Comparison of ENCODE assay signal across 16 cellular contexts in the genomic region with DNA sequence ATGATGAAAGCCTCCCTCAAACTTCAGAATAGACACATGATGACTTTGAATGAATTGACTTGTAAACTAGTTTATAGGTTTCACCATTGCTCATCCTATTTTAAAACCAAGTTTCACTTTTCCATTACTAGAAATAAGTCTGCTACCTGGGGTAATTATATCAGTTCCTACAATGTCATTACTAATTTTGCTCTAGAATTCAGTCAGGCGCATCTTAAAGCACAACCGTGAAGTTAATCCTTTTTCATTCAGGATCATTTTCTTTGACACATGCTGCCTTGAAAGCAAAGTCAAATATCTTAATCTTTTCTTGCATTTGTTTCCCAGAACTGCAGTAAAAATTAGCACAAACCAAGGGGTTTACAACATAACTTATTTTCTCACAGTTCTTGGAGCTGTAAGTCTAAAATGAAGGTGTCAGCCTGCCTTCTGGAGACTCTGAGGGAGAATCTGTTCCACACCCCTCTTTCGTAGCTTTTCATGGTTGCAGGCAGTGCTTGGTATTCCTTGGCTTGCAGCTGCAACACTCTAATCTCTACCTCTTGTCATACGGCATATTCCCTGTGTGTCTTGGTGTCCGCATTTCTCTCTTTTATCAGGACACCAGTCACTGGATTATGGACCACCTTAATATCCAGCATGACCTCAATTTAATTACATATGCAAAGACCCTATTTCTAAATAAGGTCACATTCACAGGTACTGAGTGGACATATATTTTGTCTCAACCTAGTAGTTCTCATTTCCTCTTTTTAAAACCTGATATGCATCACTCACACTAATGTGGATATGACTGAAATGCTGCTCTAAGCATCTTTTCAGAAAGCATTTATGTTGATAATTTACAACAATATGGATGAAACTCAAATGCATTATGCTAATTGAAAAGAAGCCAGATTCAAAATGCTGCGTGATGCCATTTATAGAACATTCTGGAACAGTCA.
A peak's percentile ranks its signal among the peaks of the same experiment; 100 is the strongest.
DNase-seq lines count a peak whose midpoint lies in the region; ATAC-seq lines count a peak whose summit lies in the region.
"Had no signal": no experiment of that assay in that cellular context is flagged by ENCODE, and none has a peak within 500 bp of the region (broad histone marks: within the 10 kb centered on the region; RNA-seq: fewer than 3 reads in every experiment).

No MANE protein-coding gene starts in this region.

- no peak for DNase-seq in NCI-H2029 treated with DMSO at 0.1 percent for 48 hours (lab: John Stamatoyannopoulos, UW)
- no peak for DNase-seq in NCI-H748 (lab: John Stamatoyannopoulos, UW; ENCODE audit: unreplicated experiment)
- no peak for DNase-seq in NCI-H345 treated with DMSO at 0.1 percent for 48 hours (lab: John Stamatoyannopoulos, UW; ENCODE audit: unreplicated experiment)
- DNase-seq: BE2C, Calu3, colonic mucosa, IMR-90, kidney, mammary epithelial cell, NCI-H526, small intestine had no signal

- ATAC-seq in GM18870 (IDR thresholded peaks at IDR 0.05; ENCODE audit: unreplicated experiment) (peak; percentile 68), HG02610 (IDR thresholded peaks at IDR 0.05; ENCODE audit: unreplicated experiment) (peak; percentile 73), HG03565 (IDR thresholded peaks at IDR 0.05; ENCODE audit: unreplicated experiment) (peak; percentile 78), esophagus mucosa (no peak)
- ATAC-seq: Panc1 had no signal
